26 cellular contexts compared by ENCODE assay signal in genomic region chr12:32921397-32921796, GRCh38. TPM values are rescaled to one million over a fixed set of nuclear protein-coding genes. Genes with fewer than 3 reads are reported as not detected.
A peak's percentile ranks its signal among the peaks of the same experiment; 100 is the strongest.
DNase-seq lines count a peak whose midpoint lies in the region; ATAC-seq, FAIRE-seq and TF ChIP-seq lines count a peak whose summit lies in the region.
"Had no signal": no experiment of that assay in that cellular context is flagged by ENCODE, and none has a peak within 500 bp of the region (broad histone marks: within the 10 kb centered on the region; RNA-seq: fewer than 3 reads in every experiment).

No MANE protein-coding gene starts in this region.

- DNase-seq in EL = peak; percentile 34
- no peak for DNase-seq in RWPE2 (ENCODE audit: low spot score)
- no peak for DNase-seq in epithelial cell of prostate (ENCODE audit: low read depth, low spot score)
- DNase-seq in pulmonary artery endothelial cell (ENCODE audit: low read depth, low spot score) = peak; percentile 40
- no peak for DNase-seq in iPS-NIHi7 (ENCODE audit: extremely low spot score)
- DNase-seq in NCI-H2107 treated with DMSO at 0.1 percent for 48 hours (lab: John Stamatoyannopoulos, UW; ENCODE audit: unreplicated experiment) = no peak
- DNase-seq in RCC 7860 (ENCODE audit: low spot score) = no peak
- DNase-seq: activated CD4-positive, alpha-beta T cell treated with anti-CD3 and anti-CD28 coated beads for 36 hours; CD8-positive, alpha-beta T cell; DMS79; dorsolateral prefrontal cortex; H9; Kasumi-1; midbrain; NCI-H1417; nephron progenitor cell; posterior cingulate gyrus; SHP77 treated with DMSO at 0.1 percent for 48 hours; stimulated activated CD4-positive, alpha-beta T cell treated with anti-CD3 and anti-CD28 coated beads, Interleukin-4, amount 100 ng/mL, for 1 hour; stimulated activated naive CD8-positive, alpha-beta T cell treated with anti-CD3 and anti-CD28 coated beads, Interleukin-15, Interleukin-2, amounts not matched to agents 100 U/mL and 50 U/mL, for 24 hours; T-helper 1 cell; thyroid gland had no signal

- FAIRE-seq in RCC 7860 (lab: Jason Lieb, UNC) = no peak

- H3K4me3 ChIP-seq in RWPE2 (ENCODE audit: severe bottlenecking) = no peak overlapping the region
- H3K4me3 ChIP-seq: cardiac muscle cell, dorsolateral prefrontal cortex, skin epidermis, thyroid gland had no signal

- no peak for TF ChIP-seq CTCF in RWPE2 (IDR thresholded peaks at IDR 0.05; ENCODE audit: poor library complexity, severe bottlenecking)

- no peaks in the 10 kb centered on the region for H3K27me3 ChIP-seq in RWPE2 (ENCODE audit: insufficient read depth, poor library complexity, severe bottlenecking)
- H3K27me3 ChIP-seq: cardiac muscle cell, dorsolateral prefrontal cortex, thyroid gland had no signal

- no peaks in the 10 kb centered on the region for H3K9me3 ChIP-seq in RWPE2 (ENCODE audit: severe bottlenecking)
- H3K9me3 ChIP-seq: thyroid gland had no signal

- ATAC-seq in RWPE2 (ENCODE audit: low read depth) = peak; percentile 47
- no peak for ATAC-seq in GM19035 (IDR thresholded peaks at IDR 0.05; ENCODE audit: unreplicated experiment)
- ATAC-seq: activated CD4-positive, alpha-beta T cell treated with anti-CD3 and anti-CD28 coated beads for 36 hours; CD8-positive, alpha-beta T cell; stimulated activated naive CD8-positive, alpha-beta T cell treated with anti-CD3 and anti-CD28 coated beads, Interleukin-15, Interleukin-2, amounts not matched to agents 100 U/mL and 50 U/mL, for 24 hours had no signal

- no peaks in the 10 kb centered on the region for H3K36me3 ChIP-seq in RWPE2 (ENCODE audit: low read depth)
- H3K36me3 ChIP-seq: cardiac muscle cell, thyroid gland had no signal

- peaks cover 50% of the 10 kb centered on the region for H3K4me1 ChIP-seq in RWPE2 (ENCODE audit: insufficient read depth, poor library complexity, severe bottlenecking)
- H3K4me1 ChIP-seq: thyroid gland had no signal

- H3K27ac ChIP-seq in RWPE2 (ENCODE audit: poor library complexity, severe bottlenecking) (peak overlapping the region; percentile 97), epithelial cell of prostate (peak overlapping the region; percentile 93)
- H3K27ac ChIP-seq: cardiac muscle cell, skin epidermis, thyroid gland had no signal

RNA-seq across cellular contexts. Expression of gene PKP2, which starts 24.8 kb away (rescaled TPM):
- total RNA-seq in pulmonary artery endothelial cell = 2.4 and 13.8 TPM in 2 replicates
- total RNA-seq: activated T-helper 1 cell treated with anti-CD3 and anti-CD28 coated beads, Interleukin-12 subunit alpha, Interleukin-12 subunit beta, Interleukin-2, Interleukin-4 antibody, amounts not matched to agents 30 ng/mL and 10 ng/mL and 1 ng/mL, durations not matched to agents 14 hours and 24 hours and 36 hours; CD8-positive, alpha-beta T cell had no signal

Comparison
In these comparisons a context has a peak if more than half of its experiments do, and no peak if none do; other contexts are left out.
1. DNase-seq: peak in EL (single experiment) and pulmonary artery endothelial cell (single experiment); none in RWPE2 (single experiment), epithelial cell of prostate (single experiment), iPS-NIHi7 (single experiment), NCI-H2107 treated with DMSO at 0.1 percent for 48 hours (single experiment) and RCC 7860 (single experiment).